Comparison of ENCODE assay signal across 25 cellular contexts in the genomic region with DNA sequence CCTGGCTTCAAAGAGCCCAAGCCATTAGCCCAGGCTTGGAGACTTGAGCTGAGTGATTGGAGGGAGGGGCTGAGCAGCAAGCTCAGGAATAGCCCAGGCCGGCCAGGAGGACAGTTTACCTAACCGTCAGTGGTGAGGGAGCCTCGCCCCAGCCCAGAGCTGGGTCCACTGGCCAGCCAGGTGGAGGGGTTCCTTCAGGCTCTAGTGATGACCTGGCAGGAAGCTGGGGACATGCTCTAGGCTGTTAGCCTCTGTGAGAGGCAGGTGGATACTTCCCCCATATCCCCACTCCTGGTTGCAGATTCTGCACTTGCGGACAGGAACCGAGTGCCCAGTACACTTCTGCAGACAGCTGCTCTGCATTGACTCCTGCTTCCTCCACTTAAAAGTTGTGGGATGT.
A peak's percentile ranks its signal among the peaks of the same experiment; 100 is the strongest.
DNase-seq lines count a peak whose midpoint lies in the region; ATAC-seq and TF ChIP-seq lines count a peak whose summit lies in the region.
"Had no signal": no experiment of that assay in that cellular context is flagged by ENCODE, and none has a peak within 500 bp of the region (broad histone marks: within the 10 kb centered on the region; RNA-seq: fewer than 3 reads in every experiment).

No MANE protein-coding gene starts in this region.

- H3K36me3 ChIP-seq in H7 (replicated peaks; ENCODE audit: control insufficient read depth, insufficient read depth, low read length) = no peaks in the 10 kb centered on the region
- H3K36me3 ChIP-seq: cardiac muscle cell, thyroid gland had no signal

- H3K27me3 Mint-ChIP-seq in activated CD8-positive, alpha-beta T cell treated with anti-CD3 and anti-CD28 coated beads, Interleukin-2, amount 10 ng/mL, durations not matched to agents 7 days and 5 days (ENCODE audit: low read depth) = no peaks in the 10 kb centered on the region
- no peaks in the 10 kb centered on the region for H3K27me3 Mint-ChIP-seq in activated CD8-positive, alpha-beta T cell treated with anti-CD3 and anti-CD28 coated beads for 36 hours
- H3K27me3 Mint-ChIP-seq in natural killer cell (ENCODE audit: low read depth in 2 of 2) = peaks cover 5 to 15% of the 10 kb centered on the region in 2 donors
- peaks cover 0 to 3% of the 10 kb centered on the region in 2 donors for H3K27me3 Mint-ChIP-seq in natural killer cell treated with Interleukin-12 subunit alpha and Interleukin-12 subunit beta and Interleukin-15 and Interleukin-18, amount 100 ng/mL, for 72 hours
- peaks cover 5% of the 10 kb centered on the region for H3K27me3 Mint-ChIP-seq in type B pancreatic cell
- H3K27me3 Mint-ChIP-seq: activated naive CD8-positive, alpha-beta T cell treated with anti-CD3 and anti-CD28 coated beads, Interleukin-2, amount 10 ng/mL, durations not matched to agents 7 days and 5 days; CD4-positive, CD25-positive, alpha-beta regulatory T cell; naive thymus-derived CD8-positive, alpha-beta T cell; stimulated activated naive CD8-positive, alpha-beta T cell treated with anti-CD3 and anti-CD28 coated beads, Interleukin-15, Interleukin-2, amounts not matched to agents 100 ng/mL and 50 ng/mL, for 24 hours had no signal

- peaks cover 25% of the 10 kb centered on the region for H3K36me3 Mint-ChIP-seq in activated CD8-positive, alpha-beta T cell treated with anti-CD3 and anti-CD28 coated beads, Interleukin-2, amount 10 ng/mL, durations not matched to agents 7 days and 5 days (ENCODE audit: low read depth)
- H3K36me3 Mint-ChIP-seq in activated CD8-positive, alpha-beta T cell treated with anti-CD3 and anti-CD28 coated beads for 36 hours (ENCODE audit: low read depth) = no peaks in the 10 kb centered on the region
- H3K36me3 Mint-ChIP-seq in natural killer cell = no peaks in the 10 kb centered on the region
- peaks cover 12% of the 10 kb centered on the region for H3K36me3 Mint-ChIP-seq in natural killer cell treated with Interleukin-12 subunit alpha and Interleukin-12 subunit beta and Interleukin-15 and Interleukin-18, amount 100 ng/mL, for 72 hours
- H3K36me3 Mint-ChIP-seq in type B pancreatic cell = no peaks in the 10 kb centered on the region

- H3K27ac Mint-ChIP-seq in activated CD8-positive, alpha-beta T cell treated with anti-CD3 and anti-CD28 coated beads, Interleukin-2, amount 10 ng/mL, durations not matched to agents 7 days and 5 days = no peak overlapping the region
- H3K27ac Mint-ChIP-seq in activated CD8-positive, alpha-beta T cell treated with anti-CD3 and anti-CD28 coated beads for 36 hours = no peak overlapping the region
- no peak overlapping the region for H3K27ac Mint-ChIP-seq in natural killer cell
- H3K27ac Mint-ChIP-seq in natural killer cell treated with Interleukin-12 subunit alpha and Interleukin-12 subunit beta and Interleukin-15 and Interleukin-18, amount 100 ng/mL, for 72 hours = no peak overlapping the region
- no peak overlapping the region for H3K27ac Mint-ChIP-seq in type B pancreatic cell
- H3K27ac Mint-ChIP-seq: activated naive CD8-positive, alpha-beta T cell treated with anti-CD3 and anti-CD28 coated beads, Interleukin-2, amount 10 ng/mL, durations not matched to agents 7 days and 5 days; stimulated activated naive CD8-positive, alpha-beta T cell treated with anti-CD3 and anti-CD28 coated beads, Interleukin-15, Interleukin-2, amounts not matched to agents 100 ng/mL and 50 ng/mL, for 24 hours; T-helper 1 cell treated with Interleukin-12 subunit alpha and Interleukin-12 subunit beta and Interleukin-4 antibody, amounts not matched to agents 30 μg/mL and 1 μg/mL, for 36 hours had no signal

- peak; percentile 8 for DNase-seq in activated CD8-positive, alpha-beta T cell treated with anti-CD3 and anti-CD28 coated beads, Interleukin-2, amount 10 ng/mL, durations not matched to agents 7 days and 5 days
- DNase-seq in activated CD8-positive, alpha-beta T cell treated with anti-CD3 and anti-CD28 coated beads for 36 hours = no peak
- peak; percentile 8 for DNase-seq in natural killer cell
- no peak for DNase-seq in natural killer cell treated with Interleukin-12 subunit alpha and Interleukin-12 subunit beta and Interleukin-15 and Interleukin-18, amount 100 ng/mL, for 72 hours (ENCODE audit: low spot score)
- DNase-seq in islet precursor cell = peak; percentile 35
- DNase-seq in type B pancreatic cell (ENCODE audit: extremely low spot score, unreplicated experiment) = peak; percentile 61
- DNase-seq in ACHN = no peak
- DNase-seq in H7 = no peak
- DNase-seq: activated naive CD8-positive, alpha-beta T cell treated with anti-CD3 and anti-CD28 coated beads, Interleukin-2, amount 10 ng/mL, durations not matched to agents 7 days and 5 days; CD4-positive, CD25-positive, alpha-beta regulatory T cell; EL; foreskin fibroblast; NCI-H2029; occipital lobe; Right ventricle myocardium superior; small intestine; thyroid gland had no signal

- ATAC-seq in activated CD8-positive, alpha-beta T cell treated with anti-CD3 and anti-CD28 coated beads, Interleukin-2, amount 10 ng/mL, durations not matched to agents 7 days and 5 days = no peak
- ATAC-seq in activated CD8-positive, alpha-beta T cell treated with anti-CD3 and anti-CD28 coated beads for 36 hours = no peak
- ATAC-seq in natural killer cell = no peak
- ATAC-seq in natural killer cell treated with Interleukin-12 subunit alpha and Interleukin-12 subunit beta and Interleukin-15 and Interleukin-18, amount 100 ng/mL, for 72 hours = no peak
- ATAC-seq: esophagus mucosa; GM12878; naive thymus-derived CD8-positive, alpha-beta T cell; SK-N-SH treated with all-trans-retinoic acid at 6 μM for 48 hours had no signal

- POLR2A ChIA-PET in activated CD8-positive, alpha-beta T cell treated with anti-CD3 and anti-CD28 coated beads, Interleukin-2, amount 10 ng/mL, durations not matched to agents 7 days and 5 days (lab: Charles Lee) = no interaction called here
- POLR2A ChIA-PET in activated CD8-positive, alpha-beta T cell treated with anti-CD3 and anti-CD28 coated beads for 36 hours (lab: Charles Lee) = no interaction called here

- no peak overlapping the region for H3K4me3 Mint-ChIP-seq in activated CD8-positive, alpha-beta T cell treated with anti-CD3 and anti-CD28 coated beads, Interleukin-2, amount 10 ng/mL, durations not matched to agents 7 days and 5 days
- no peak overlapping the region for H3K4me3 Mint-ChIP-seq in activated CD8-positive, alpha-beta T cell treated with anti-CD3 and anti-CD28 coated beads for 36 hours
- H3K4me3 Mint-ChIP-seq in natural killer cell = no peak overlapping the region
- no peak overlapping the region for H3K4me3 Mint-ChIP-seq in natural killer cell treated with Interleukin-12 subunit alpha and Interleukin-12 subunit beta and Interleukin-15 and Interleukin-18, amount 100 ng/mL, for 72 hours
- H3K4me3 Mint-ChIP-seq in type B pancreatic cell = no peak overlapping the region
- H3K4me3 Mint-ChIP-seq: activated naive CD8-positive, alpha-beta T cell treated with anti-CD3 and anti-CD28 coated beads, Interleukin-2, amount 10 ng/mL, durations not matched to agents 7 days and 5 days; CD4-positive, CD25-positive, alpha-beta regulatory T cell; naive thymus-derived CD8-positive, alpha-beta T cell; stimulated activated naive CD8-positive, alpha-beta T cell treated with anti-CD3 and anti-CD28 coated beads, Interleukin-15, Interleukin-2, amounts not matched to agents 100 ng/mL and 50 ng/mL, for 24 hours; T-helper 1 cell treated with Interleukin-12 subunit alpha and Interleukin-12 subunit beta and Interleukin-4 antibody, amounts not matched to agents 30 μg/mL and 1 μg/mL, for 36 hours had no signal

- H3K4me3 ChIP-seq in H7 (ENCODE audit: insufficient read depth, low read depth, low read length) = no peak overlapping the region
- H3K4me3 ChIP-seq: cardiac muscle cell, GM12878, lung, thyroid gland had no signal

- in situ Hi-C loops in ACHN (cut with HindIII; ENCODE audit: low pct_ligation_motif_present, low pct_unique_long_range_greater_than_20kb, low sequenced_read_pairs) = no loop called here

- TF ChIP-seq CTCF in activated CD8-positive, alpha-beta T cell treated with anti-CD3 and anti-CD28 coated beads for 36 hours (IDR thresholded peaks at IDR 0.05) = no peak
- TF ChIP-seq CTCF in natural killer cell (IDR thresholded peaks at IDR 0.05) = no peak
- TF ChIP-seq CTCF in type B pancreatic cell (conservative IDR thresholded peaks at IDR 0.05) = no peak

- intact Hi-C loops in activated CD8-positive, alpha-beta T cell treated with anti-CD3 and anti-CD28 coated beads for 36 hours (cut with micrococcal nuclease) = no loop called here
- intact Hi-C loops in natural killer cell (cut with micrococcal nuclease) = no loop called here

- H3K9me3 Mint-ChIP-seq in activated CD8-positive, alpha-beta T cell treated with anti-CD3 and anti-CD28 coated beads, Interleukin-2, amount 10 ng/mL, durations not matched to agents 7 days and 5 days (ENCODE audit: insufficient read depth) = peaks cover 7% of the 10 kb centered on the region
- peaks cover 1% of the 10 kb centered on the region for H3K9me3 Mint-ChIP-seq in activated CD8-positive, alpha-beta T cell treated with anti-CD3 and anti-CD28 coated beads for 36 hours
- H3K9me3 Mint-ChIP-seq in natural killer cell = peaks cover 2 to 7% of the 10 kb centered on the region in 2 donors
- no peaks in the 10 kb centered on the region for H3K9me3 Mint-ChIP-seq in natural killer cell treated with Interleukin-12 subunit alpha and Interleukin-12 subunit beta and Interleukin-15 and Interleukin-18, amount 100 ng/mL, for 72 hours
- no peaks in the 10 kb centered on the region for H3K9me3 Mint-ChIP-seq in type B pancreatic cell
- H3K9me3 Mint-ChIP-seq: activated naive CD8-positive, alpha-beta T cell treated with anti-CD3 and anti-CD28 coated beads, Interleukin-2, amount 10 ng/mL, durations not matched to agents 7 days and 5 days; stimulated activated naive CD8-positive, alpha-beta T cell treated with anti-CD3 and anti-CD28 coated beads, Interleukin-15, Interleukin-2, amounts not matched to agents 100 ng/mL and 50 ng/mL, for 24 hours had no signal

- CTCF ChIA-PET in activated CD8-positive, alpha-beta T cell treated with anti-CD3 and anti-CD28 coated beads, Interleukin-2, amount 10 ng/mL, durations not matched to agents 7 days and 5 days (lab: Charles Lee) = no interaction called here
- CTCF ChIA-PET in activated CD8-positive, alpha-beta T cell treated with anti-CD3 and anti-CD28 coated beads for 36 hours (lab: Charles Lee) = no interaction called here

- H3K4me1 Mint-ChIP-seq in activated CD8-positive, alpha-beta T cell treated with anti-CD3 and anti-CD28 coated beads, Interleukin-2, amount 10 ng/mL, durations not matched to agents 7 days and 5 days (ENCODE audit: low read depth) = no peaks in the 10 kb centered on the region
- H3K4me1 Mint-ChIP-seq in activated CD8-positive, alpha-beta T cell treated with anti-CD3 and anti-CD28 coated beads for 36 hours (ENCODE audit: low read depth) = peaks cover 8% of the 10 kb centered on the region
- H3K4me1 Mint-ChIP-seq in natural killer cell = no peaks in the 10 kb centered on the region
- H3K4me1 Mint-ChIP-seq in natural killer cell treated with Interleukin-12 subunit alpha and Interleukin-12 subunit beta and Interleukin-15 and Interleukin-18, amount 100 ng/mL, for 72 hours (ENCODE audit: low read depth in 2 of 2) = no peaks in the 10 kb centered on the region
- H3K4me1 Mint-ChIP-seq in type B pancreatic cell (ENCODE audit: unreplicated experiment) = peaks cover 6% of the 10 kb centered on the region
- H3K4me1 Mint-ChIP-seq: activated naive CD8-positive, alpha-beta T cell treated with anti-CD3 and anti-CD28 coated beads, Interleukin-2, amount 10 ng/mL, durations not matched to agents 7 days and 5 days had no signal

- H3K27me3 ChIP-seq in H7 (ENCODE audit: control insufficient read depth, insufficient read depth, low read length) = no peaks in the 10 kb centered on the region
- H3K27me3 ChIP-seq: cardiac muscle cell, thyroid gland had no signal

Comparison
In these comparisons a context has a peak if more than half of its experiments do, and no peak if none do; other contexts are left out.
1. DNase-seq: peak in activated CD8-positive, alpha-beta T cell treated with anti-CD3 and anti-CD28 coated beads, Interleukin-2, amount 10 ng/mL, durations not matched to agents 7 days and 5 days (single experiment), natural killer cell (single experiment), islet precursor cell (single experiment) and type B pancreatic cell (single experiment); none in activated CD8-positive, alpha-beta T cell treated with anti-CD3 and anti-CD28 coated beads for 36 hours (single experiment), natural killer cell treated with Interleukin-12 subunit alpha and Interleukin-12 subunit beta and Interleukin-15 and Interleukin-18, amount 100 ng/mL, for 72 hours (single experiment), ACHN (single experiment) and H7 (single experiment).